Comparison of ENCODE assay signal across 19 cellular contexts in the genomic region with DNA sequence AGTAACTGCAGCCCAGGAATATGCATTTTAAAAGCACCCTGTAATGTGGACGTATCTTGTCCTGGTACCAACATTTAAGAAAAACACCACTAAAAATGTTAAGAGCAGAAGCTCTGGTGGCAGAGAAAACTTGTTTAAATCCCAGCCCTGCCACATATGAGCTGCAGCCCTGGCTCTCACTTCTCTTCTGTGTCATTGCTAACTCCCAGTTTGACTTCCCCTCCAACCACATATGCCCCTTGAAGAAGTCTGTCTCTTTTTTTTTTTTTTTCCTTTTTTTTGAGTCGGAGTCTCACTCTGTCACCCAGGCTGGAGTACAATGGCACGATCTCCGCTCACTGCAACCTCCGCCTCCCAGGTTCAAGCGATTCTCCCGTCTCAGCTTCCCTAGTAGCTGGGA. TPM values are rescaled to one million over a fixed set of nuclear protein-coding genes. Genes with fewer than 3 reads are reported as not detected.
A peak's percentile ranks its signal among the peaks of the same experiment; 100 is the strongest.
DNase-seq lines count a peak whose midpoint lies in the region; ATAC-seq, FAIRE-seq and TF ChIP-seq lines count a peak whose summit lies in the region.
"Had no signal": no experiment of that assay in that cellular context is flagged by ENCODE, and none has a peak within 500 bp of the region (broad histone marks: within the 10 kb centered on the region; RNA-seq: fewer than 3 reads in every experiment).

No MANE protein-coding gene starts in this region.

- ATAC-seq in HG02759 (IDR thresholded peaks at IDR 0.05; ENCODE audit: unreplicated experiment): peak; percentile 63
- peak; percentile 63 for ATAC-seq in HG03432 (IDR thresholded peaks at IDR 0.05; ENCODE audit: unreplicated experiment)
- ATAC-seq: A549; CD8-positive, alpha-beta T cell; esophagus mucosa had no signal

- TF ChIP-seq POLR2A in GM12891 (IDR thresholded peaks at IDR 0.05; ENCODE audit: low read depth, low read length): no peak

- FAIRE-seq in GM12891 (lab: Jason Lieb, UNC): no peak
- peak; percentile 58 for FAIRE-seq in GM19239 (lab: Jason Lieb, UNC)
- FAIRE-seq: A549 had no signal

- no peak for DNase-seq in GM12891 (ENCODE audit: insufficient read length, low spot score)
- no peak for DNase-seq in GM19239 (ENCODE audit: insufficient read length, low spot score)
- no peak for DNase-seq in amygdala (lab: John Stamatoyannopoulos, UW)
- DNase-seq in iPS-NIHi7 (ENCODE audit: extremely low spot score): no peak
- DNase-seq in SKM-1 (lab: John Stamatoyannopoulos, UW; ENCODE audit: unreplicated experiment): no peak
- no peak for DNase-seq in NCI-H446 (lab: John Stamatoyannopoulos, UW)
- DNase-seq: activated CD4-positive, CD25-positive, alpha-beta regulatory T cell; activated naive CD4-positive, alpha-beta T cell treated with Interleukin-2 at 50 U/mL for 16 hours; CD8-positive, alpha-beta T cell; EL; islet precursor cell; mesenchymal stem cell; MG63; retina; T-helper 1 cell had no signal

TF ChIP-seq in GM12891, 5 proteins besides CTCF, POLR2A, EP300 and RAD21:
- TF ChIP-seq SPI1 (IDR thresholded peaks at IDR 0.05; ENCODE audit: low read depth, low read length): peak; percentile 70
- no peak for TF ChIP-seq POU2F2 (IDR thresholded peaks at IDR 0.05; ENCODE audit: low read depth, low read length)

RNA-seq across cellular contexts. Expression of a gene that starts 14.8 kb away (rescaled TPM):
- polyA plus RNA-seq in GM12891 (2012; ENCODE audit: low read depth, missing spikeins): 0.10 TPM
- polyA plus RNA-seq: A549 had no signal
